ENCODE assay signal across 28 cellular contexts in genomic region chr14:46573518-46573917, GRCh38.
"Had no signal": no experiment of that assay in that cellular context is flagged by ENCODE, and none has a peak within 500 bp of the region (broad histone marks: within the 10 kb centered on the region; RNA-seq: fewer than 3 reads in every experiment).

No MANE protein-coding gene starts in this region.

- H3K4me1 ChIP-seq: adrenal gland, Peyer's patch had no signal

- H3K4me1 Mint-ChIP-seq: activated CD4-positive, alpha-beta memory T cell treated with anti-CD3 and anti-CD28 coated beads, Interleukin-2, amount 10 ng/mL, durations not matched to agents 7 days and 5 days; activated CD4-positive, alpha-beta T cell treated with anti-CD3 and anti-CD28 coated beads, Interleukin-2, amount 10 ng/mL, durations not matched to agents 7 days and 5 days; activated naive CD4-positive, alpha-beta T cell treated with anti-CD3 and anti-CD28 coated beads, Interleukin-2, amount 10 ng/mL, durations not matched to agents 7 days and 5 days; activated naive CD8-positive, alpha-beta T cell treated with anti-CD3 and anti-CD28 coated beads, Interleukin-2, amount 10 ng/mL, durations not matched to agents 7 days and 5 days; T-cell had no signal

- DNase-seq: activated CD4-positive, alpha-beta memory T cell treated with anti-CD3 and anti-CD28 coated beads, Interleukin-2, amount 10 ng/mL, durations not matched to agents 7 days and 5 days; activated CD4-positive, alpha-beta T cell treated with anti-CD3 and anti-CD28 coated beads, Interleukin-2, amount 10 ng/mL, durations not matched to agents 7 days and 5 days; activated CD4-positive, CD25-positive, alpha-beta regulatory T cell; activated gamma-delta T cell treated with Interleukin-2 at 50 U/mL for 16 hours; activated naive CD4-positive, alpha-beta T cell treated with anti-CD3 and anti-CD28 coated beads, Interleukin-2, amount 10 ng/mL, durations not matched to agents 7 days and 5 days; activated naive CD8-positive, alpha-beta T cell treated with anti-CD3 and anti-CD28 coated beads, Interleukin-2, amount 10 ng/mL, durations not matched to agents 7 days and 5 days; activated T-cell treated with anti-CD3 and anti-CD28 coated beads, Interleukin-2, amount 50 U/mL, for 72 hours; adrenal gland; anterior cingulate cortex; central memory CD4-positive, alpha-beta T cell; Karpas-422; NCI-H1105 treated with DMSO at 0.1 percent for 48 hours; NCI-H1436 treated with DMSO at 0.1 percent for 48 hours; NCI-H187; NCI-H2081; NCI-H510A treated with DMSO at 0.1 percent for 48 hours; NCI-H69; NK-92 treated with Interleukin-12 subunit alpha and Interleukin-12 subunit beta, amount 100 ng/mL, for 24 hours; OCI-M1; Peyer's patch; SHP77; T-cell; T-helper 2 cell; T1000 had no signal

- H3K4me3 ChIP-seq: adrenal gland, K562, Peyer's patch had no signal

- H3K27ac ChIP-seq: adrenal gland, Peyer's patch had no signal

- H3K36me3 ChIP-seq: adrenal gland, Peyer's patch had no signal

- H3K36me3 Mint-ChIP-seq: activated naive CD4-positive, alpha-beta T cell treated with anti-CD3 and anti-CD28 coated beads, Interleukin-2, amount 10 ng/mL, durations not matched to agents 7 days and 5 days; activated naive CD8-positive, alpha-beta T cell treated with anti-CD3 and anti-CD28 coated beads, Interleukin-2, amount 10 ng/mL, durations not matched to agents 7 days and 5 days; T-cell had no signal

- H3K9me3 Mint-ChIP-seq: activated CD4-positive, alpha-beta T cell treated with anti-CD3 and anti-CD28 coated beads, Interleukin-2, amount 10 ng/mL, durations not matched to agents 7 days and 5 days had no signal

- ATAC-seq: activated T-cell treated with anti-CD3 and anti-CD28 coated beads, Interleukin-2, amount 50 U/mL, for 72 hours; K562; T-cell had no signal

- H3K27me3 ChIP-seq: adrenal gland had no signal

- H3K9me3 ChIP-seq: adrenal gland, Peyer's patch had no signal

- H3K4me3 Mint-ChIP-seq: activated CD4-positive, alpha-beta memory T cell treated with anti-CD3 and anti-CD28 coated beads, Interleukin-2, amount 10 ng/mL, durations not matched to agents 7 days and 5 days; activated CD4-positive, alpha-beta T cell treated with anti-CD3 and anti-CD28 coated beads, Interleukin-2, amount 10 ng/mL, durations not matched to agents 7 days and 5 days; activated naive CD4-positive, alpha-beta T cell treated with anti-CD3 and anti-CD28 coated beads, Interleukin-2, amount 10 ng/mL, durations not matched to agents 7 days and 5 days; activated naive CD8-positive, alpha-beta T cell treated with anti-CD3 and anti-CD28 coated beads, Interleukin-2, amount 10 ng/mL, durations not matched to agents 7 days and 5 days; activated T-cell treated with anti-CD3 and anti-CD28 coated beads, Interleukin-2, amount 50 U/mL, for 72 hours; T-cell had no signal

- H3K27me3 Mint-ChIP-seq: activated CD4-positive, alpha-beta memory T cell treated with anti-CD3 and anti-CD28 coated beads, Interleukin-2, amount 10 ng/mL, durations not matched to agents 7 days and 5 days; activated CD4-positive, alpha-beta T cell treated with anti-CD3 and anti-CD28 coated beads, Interleukin-2, amount 10 ng/mL, durations not matched to agents 7 days and 5 days; activated naive CD4-positive, alpha-beta T cell treated with anti-CD3 and anti-CD28 coated beads, Interleukin-2, amount 10 ng/mL, durations not matched to agents 7 days and 5 days; activated naive CD8-positive, alpha-beta T cell treated with anti-CD3 and anti-CD28 coated beads, Interleukin-2, amount 10 ng/mL, durations not matched to agents 7 days and 5 days; T-cell had no signal

- H3K27ac Mint-ChIP-seq: activated CD4-positive, alpha-beta memory T cell treated with anti-CD3 and anti-CD28 coated beads, Interleukin-2, amount 10 ng/mL, durations not matched to agents 7 days and 5 days; activated CD4-positive, alpha-beta T cell treated with anti-CD3 and anti-CD28 coated beads, Interleukin-2, amount 10 ng/mL, durations not matched to agents 7 days and 5 days; activated naive CD4-positive, alpha-beta T cell treated with anti-CD3 and anti-CD28 coated beads, Interleukin-2, amount 10 ng/mL, durations not matched to agents 7 days and 5 days; activated naive CD8-positive, alpha-beta T cell treated with anti-CD3 and anti-CD28 coated beads, Interleukin-2, amount 10 ng/mL, durations not matched to agents 7 days and 5 days; activated T-cell treated with anti-CD3 and anti-CD28 coated beads, Interleukin-2, amount 50 U/mL, for 72 hours; activated T-helper 2 cell treated with anti-CD3 and anti-CD28 coated beads, Interferon-gamma antibody, Interleukin-2, Interleukin-4, amounts not matched to agents 10 μg/mL and 5 μg/mL and 100 μg/mL, durations not matched to agents 14 hours and 24 hours and 36 hours; T-cell had no signal

- FAIRE-seq: bronchial epithelial cell, K562, TTC549 had no signal
